Comparison of ENCODE assay signal across 8 cellular contexts in genomic region chr19:54448774-54449700, GRCh38. TPM values are rescaled to one million over a fixed set of nuclear protein-coding genes. Genes with fewer than 3 reads are reported as not detected.
DNase-seq lines count a peak whose midpoint lies in the region; ATAC-seq and TF ChIP-seq lines count a peak whose summit lies in the region.

LENG8 (plus strand) TSS chr19:54449199; CDS start chr19:54451345, 2,146 bp downstream.

- H3K27me3 ChIP-seq in PC-9 (ENCODE audit: insufficient read depth, low read depth) = no peaks in the 10 kb centered on the region
- H3K27me3 ChIP-seq in muscle layer of colon (ENCODE audit: control insufficient read depth in 1 of 2, insufficient read depth in 2 of 2, low read length in 2 of 2) = no peaks in the 10 kb centered on the region

- H3K4me1 ChIP-seq in PC-9 (replicated peaks; ENCODE audit: insufficient read depth) (peaks cover 25% of the 10 kb centered on the region), muscle layer of colon (ENCODE audit: insufficient read depth, low read length) (peaks cover 35% of the 10 kb centered on the region)

- H3K4me2 ChIP-seq in PC-9 = peak within 1 kb of the TSS; percentile 95

- H3K4me3 ChIP-seq in Jurkat, Clone E6-1 (ENCODE audit: low read length) = peak within 1 kb of the TSS; percentile 98
- H3K4me3 ChIP-seq in PC-9 (peak within 1 kb of the TSS; percentile 96), muscle layer of colon (ENCODE audit: low read depth in 1 of 2, low read length in 2 of 2) (peak within 1 kb of the TSS; percentile 84 to 85)

- peak; percentile 83 for ATAC-seq in GM21619 (IDR thresholded peaks at IDR 0.05; ENCODE audit: unreplicated experiment)

- intact Hi-C loops in PC-9 (cut with micrococcal nuclease; ENCODE audit: unreplicated experiment) = loop anchor here (1.0 to 2.0 kb wide), 4 partner anchors 14 to 580 kb away; partner anchors contain the start of genes CNOT3 and LENG9

- H3K36me3 ChIP-seq in PC-9 (ENCODE audit: low read depth) (peaks cover 41% of the 10 kb centered on the region), muscle layer of colon (ENCODE audit: insufficient read depth, low read length) (peaks cover 35% of the 10 kb centered on the region)

- TF ChIP-seq POLR2A in erythroblast (IDR thresholded peaks at IDR 0.05; ENCODE audit: low read length) = peak; percentile 99

- H3K9me3 ChIP-seq in PC-9 (ENCODE audit: insufficient read depth, low read depth) (no peaks in the 10 kb centered on the region), muscle layer of colon (ENCODE audit: low read length) (no peaks in the 10 kb centered on the region)

- TF ChIP-seq CTCF in PC-9 (conservative IDR thresholded peaks at IDR 0.05) = no peak

- H3K27ac ChIP-seq in PC-9 = peak within 1 kb of the TSS; percentile 65
- peak within 1 kb of the TSS; percentile 99 for H3K27ac ChIP-seq in muscle layer of colon (ENCODE audit: low read depth, low read length)

- H3K9me2 ChIP-seq in PC-9 (ENCODE audit: insufficient read depth) = no peaks in the 10 kb centered on the region

- DNase-seq in DMS153 (lab: John Stamatoyannopoulos, UW) (peak; percentile 91), PC-9 (peak; percentile 94 to 98), erythroblast (lab: John Stamatoyannopoulos, UW) (peak; percentile 99)
- DNase-seq in Jurkat, Clone E6-1 (ENCODE audit: low read depth, low spot score) = peak; percentile 96
- peak; percentile 98 for DNase-seq in activated T-cell treated with anti-CD3 and anti-CD28 coated beads, Interleukin-2, amount 50 U/mL, for 1 hour
- DNase-seq in stimulated activated CD8-positive, alpha-beta memory T cell treated with anti-CD3 and anti-CD28 coated beads, Interleukin-7, amount 100 ng/mL, for 24 hours (ENCODE audit: low read depth) = peak; percentile 86

- H3K9ac ChIP-seq in muscle layer of colon (ENCODE audit: low read length) = peak within 1 kb of the TSS; percentile 89

- peak within 1 kb of the TSS; percentile 77 for H2AFZ ChIP-seq in PC-9

- H3F3A ChIP-seq in PC-9 (ENCODE audit: insufficient read depth, low read depth) = peaks cover 17% of the 10 kb centered on the region; the same call in 1 of the 2 replicates

- CTCF ChIA-PET in PC-9 (lab: Charles Lee) = interaction anchor here (0.5 to 0.8 kb wide), 3 partner anchors 13 to 199 kb away, joined by 3 read pairs; no protein-coding TSS in a partner anchor

- H4K20me1 ChIP-seq in PC-9 (ENCODE audit: insufficient read depth) = peaks cover 48% of the 10 kb centered on the region

- BruUV-seq in PC-9 (replicated peaks; lab: Mats Ljungman, UMichigan) = no TSS peak

- POLR2A ChIA-PET in PC-9 (lab: Charles Lee; ENCODE audit: unreplicated experiment) = interaction anchor here (0.5 to 1.6 kb wide), 8 partner anchors 9 to 1219 kb away, joined by 5 to 35 read pairs (median 8); partner anchors contain the start of genes CDC42EP5, LENG9 and U2AF2

- peaks cover 84% of the 10 kb centered on the region for H3K79me2 ChIP-seq in PC-9 (ENCODE audit: low read depth)

RNA-seq across cellular contexts. Expression of gene LENG8, which starts in this region (rescaled TPM):
- polyA plus RNA-seq in Jurkat, Clone E6-1 (2012; ENCODE audit: insufficient read depth, insufficient read length) = 78.5 TPM
- 274 and 279 TPM in 2 replicates for total RNA-seq in PC-9 (2021)

Comparison
In these comparisons a context has a peak if more than half of its experiments do, and no peak if none do; other contexts are left out.
1. Peak in every context shown above with its lines: DNase-seq, ATAC-seq, H3K4me3 ChIP-seq and H3K27ac ChIP-seq.